27 cellular contexts compared by ENCODE assay signal in genomic region chr10:29576681-29577080, GRCh38. TPM values are rescaled to one million over a fixed set of nuclear protein-coding genes. Genes with fewer than 3 reads are reported as not detected.
DNase-seq lines count a peak whose midpoint lies in the region; ATAC-seq and TF ChIP-seq lines count a peak whose summit lies in the region.
"Had no signal": no experiment of that assay in that cellular context is flagged by ENCODE, and none has a peak within 500 bp of the region (broad histone marks: within the 10 kb centered on the region; RNA-seq: fewer than 3 reads in every experiment).

No MANE protein-coding gene starts in this region.

- CTCF ChIA-PET in activated CD8-positive, alpha-beta memory T cell treated with anti-CD3 and anti-CD28 coated beads, Interleukin-2, amount 10 ng/mL, durations not matched to agents 7 days and 5 days (lab: Charles Lee) = no interaction called here

- H3K27ac ChIP-seq in right cardiac atrium (ENCODE audit: low read length) = peak overlapping the region; percentile 26
- H3K27ac ChIP-seq in left ventricle myocardium inferior (replicated peaks) = no peak overlapping the region
- H3K27ac ChIP-seq in mesendoderm (ENCODE audit: low read depth, low read length) = no peak overlapping the region
- H3K27ac ChIP-seq in ovary = no peak overlapping the region
- H3K27ac ChIP-seq: PC-9, prostate gland, suprapubic skin had no signal

- no peak overlapping the region for H3K27ac Mint-ChIP-seq in activated CD8-positive, alpha-beta memory T cell treated with anti-CD3 and anti-CD28 coated beads, Interleukin-2, amount 10 ng/mL, durations not matched to agents 7 days and 5 days
- H3K27ac Mint-ChIP-seq: activated B cell treated with CpG ODN at 0.5 μM for 24 hours, memory B cell had no signal

- H2BK15ac ChIP-seq in mesendoderm (replicated peaks; ENCODE audit: low read depth) = no peak overlapping the region

- 89% methylated on average over 8 of the region's 8 CpGs for WGBS in right cardiac atrium
- no CpG with 5 or more reads among the region's 8 CpGs for WGBS in mesendoderm (ENCODE audit: extremely low coverage, insufficient coverage, low lambda C conversion rate)
- 85 to 91% (median 90%) methylated on average over 8 of the region's 8 CpGs for WGBS in ovary, 3 donors

- no peaks in the 10 kb centered on the region for H3K4me1 Mint-ChIP-seq in activated CD8-positive, alpha-beta memory T cell treated with anti-CD3 and anti-CD28 coated beads, Interleukin-2, amount 10 ng/mL, durations not matched to agents 7 days and 5 days
- H3K4me1 Mint-ChIP-seq: activated B cell treated with CpG ODN at 0.5 μM for 24 hours, memory B cell had no signal

- no peak overlapping the region for H3K4ac ChIP-seq in mesendoderm (ENCODE audit: low read depth, low read length)

- H3K79me1 ChIP-seq in mesendoderm (ENCODE audit: low read length) = peaks cover 5% of the 10 kb centered on the region

- H3K27me3 ChIP-seq in right cardiac atrium (ENCODE audit: control insufficient read depth, insufficient read depth) (no peaks in the 10 kb centered on the region), left ventricle myocardium inferior (ENCODE audit: low read depth) (no peaks in the 10 kb centered on the region), mesendoderm (ENCODE audit: insufficient read depth, low read length, poor library complexity) (no peaks in the 10 kb centered on the region), ovary (no peaks in the 10 kb centered on the region)
- H3K27me3 ChIP-seq: suprapubic skin had no signal

- TF ChIP-seq POLR2A in ovary (IDR thresholded peaks at IDR 0.05) = no peak

- no peak for DNase-seq in right cardiac atrium
- DNase-seq in left ventricle myocardium inferior = no peak
- DNase-seq in choroid plexus epithelial cell (ENCODE audit: low read depth) = peak; percentile 30
- peak; percentile 34 for DNase-seq in mesendoderm
- DNase-seq in dedifferentiated amniotic fluid mesenchymal stem cell (ENCODE audit: extremely low spot score) = no peak
- DNase-seq in ovary = no peak
- no peak for DNase-seq in activated CD8-positive, alpha-beta memory T cell treated with anti-CD3 and anti-CD28 coated beads, Interleukin-2, amount 10 ng/mL, durations not matched to agents 7 days and 5 days
- DNase-seq in foreskin melanocyte = no peak
- DNase-seq: activated B cell treated with CpG ODN at 0.5 μM for 24 hours; activated CD4-positive, alpha-beta T cell treated with anti-CD3 and anti-CD28 coated beads, Interleukin-2, amount 50 U/mL, for 1 hour; activated naive CD4-positive, alpha-beta T cell treated with Interleukin-2 at 50 U/mL for 16 hours; activated T-cell treated with anti-CD3 and anti-CD28 coated beads, Interleukin-2, amount 50 U/mL, for 48 hours; CD4-positive, CD25-positive, alpha-beta regulatory T cell; dermis blood vessel endothelial cell; head of caudate nucleus; NCI-H1092; NCI-H1694 treated with DMSO at 0.1 percent for 48 hours; NCI-H526; NK-92 treated with Interleukin-12 subunit alpha and Interleukin-12 subunit beta, amount 100 ng/mL, for 24 hours; Right ventricle myocardium superior; stimulated activated naive CD4-positive, alpha-beta T cell; SW 1271 had no signal

- TF ChIP-seq EP300 in ovary (IDR thresholded peaks at IDR 0.05) = no peak

- H3K9me3 ChIP-seq in right cardiac atrium (ENCODE audit: control insufficient read depth, low read length) (no peaks in the 10 kb centered on the region), left ventricle myocardium inferior (replicated peaks) (no peaks in the 10 kb centered on the region), ovary (no peaks in the 10 kb centered on the region)
- H3K9me3 ChIP-seq: prostate gland, suprapubic skin had no signal

- H3K23ac ChIP-seq in mesendoderm (ENCODE audit: low read length) = no peak overlapping the region

- H3K27me3 Mint-ChIP-seq in activated CD8-positive, alpha-beta memory T cell treated with anti-CD3 and anti-CD28 coated beads, Interleukin-2, amount 10 ng/mL, durations not matched to agents 7 days and 5 days = no peaks in the 10 kb centered on the region
- H3K27me3 Mint-ChIP-seq: activated B cell treated with CpG ODN at 0.5 μM for 24 hours; CD4-positive, CD25-positive, alpha-beta regulatory T cell had no signal

- no peak overlapping the region for H3K56ac ChIP-seq in mesendoderm (ENCODE audit: low read length)

- intact Hi-C loops in right cardiac atrium (cut with DNase I) (no loop called here), left ventricle myocardium inferior (cut with micrococcal nuclease) (no loop called here), ovary (cut with DNase I) (no loop called here)

- H2AK5ac ChIP-seq in mesendoderm (ENCODE audit: low read length) = no peak overlapping the region

- H3K4me1 ChIP-seq in right cardiac atrium (ENCODE audit: control insufficient read depth, insufficient read depth, low read length) (no peaks in the 10 kb centered on the region), left ventricle myocardium inferior (peaks cover 45% of the 10 kb centered on the region), mesendoderm (ENCODE audit: control insufficient read depth, low read depth, low read length) (no peaks in the 10 kb centered on the region), ovary (ENCODE audit: insufficient read depth) (no peaks in the 10 kb centered on the region)
- H3K4me1 ChIP-seq: prostate gland, suprapubic skin had no signal

- H3K4me3 ChIP-seq in right cardiac atrium (ENCODE audit: low read length) = no peak overlapping the region
- H3K4me3 ChIP-seq in left ventricle myocardium inferior = no peak overlapping the region
- H3K4me3 ChIP-seq in choroid plexus epithelial cell (ENCODE audit: low read depth, low read length) = no peak overlapping the region
- no peak overlapping the region for H3K4me3 ChIP-seq in mesendoderm (ENCODE audit: low read length)
- no peak overlapping the region for H3K4me3 ChIP-seq in ovary
- H3K4me3 ChIP-seq: GM12878, PC-9, prostate gland, suprapubic skin had no signal

- no peaks in the 10 kb centered on the region for H3K9me3 Mint-ChIP-seq in activated CD8-positive, alpha-beta memory T cell treated with anti-CD3 and anti-CD28 coated beads, Interleukin-2, amount 10 ng/mL, durations not matched to agents 7 days and 5 days (ENCODE audit: low read depth)
- H3K9me3 Mint-ChIP-seq: activated B cell treated with CpG ODN at 0.5 μM for 24 hours; CD4-positive, CD25-positive, alpha-beta regulatory T cell; memory B cell had no signal

- H3K79me2 ChIP-seq in mesendoderm (ENCODE audit: control insufficient read depth, insufficient read depth, low read length) = no peaks in the 10 kb centered on the region

- no peak overlapping the region for H4K8ac ChIP-seq in mesendoderm (ENCODE audit: low read depth, low read length)

- TF ChIP-seq CTCF in left ventricle myocardium inferior (IDR thresholded peaks at IDR 0.05; ENCODE audit: borderline replicate concordance) (no peak), choroid plexus epithelial cell (conservative IDR thresholded peaks at IDR 0.05; ENCODE audit: low read depth, low read length) (no peak), ovary (IDR thresholded peaks at IDR 0.05) (no peak)

- no peak overlapping the region for H2BK5ac ChIP-seq in mesendoderm (ENCODE audit: low read length)

- H3K36me3 Mint-ChIP-seq in activated CD8-positive, alpha-beta memory T cell treated with anti-CD3 and anti-CD28 coated beads, Interleukin-2, amount 10 ng/mL, durations not matched to agents 7 days and 5 days = no peaks in the 10 kb centered on the region
- H3K36me3 Mint-ChIP-seq: memory B cell had no signal

- no peak overlapping the region for H3K4me2 ChIP-seq in mesendoderm (ENCODE audit: low read length)
- H3K4me2 ChIP-seq: PC-9 had no signal

- no peak for ATAC-seq in right cardiac atrium
- ATAC-seq in activated CD8-positive, alpha-beta memory T cell treated with anti-CD3 and anti-CD28 coated beads, Interleukin-2, amount 10 ng/mL, durations not matched to agents 7 days and 5 days = no peak
- ATAC-seq: GM12878 had no signal

- H3K36me3 ChIP-seq in left ventricle myocardium inferior (no peaks in the 10 kb centered on the region), mesendoderm (ENCODE audit: control insufficient read depth, insufficient read depth, low read length) (no peaks in the 10 kb centered on the region), ovary (no peaks in the 10 kb centered on the region)
- H3K36me3 ChIP-seq: prostate gland, suprapubic skin had no signal

- no peak overlapping the region for H2BK120ac ChIP-seq in mesendoderm (ENCODE audit: low read depth, low read length)

- H3K9ac ChIP-seq in mesendoderm (ENCODE audit: low read length) = no peak overlapping the region

- no peak overlapping the region for H4K5ac ChIP-seq in mesendoderm (ENCODE audit: low read length)

- no peak overlapping the region for H3K18ac ChIP-seq in mesendoderm (ENCODE audit: low read length)

- no peak overlapping the region for H3K4me3 Mint-ChIP-seq in activated CD8-positive, alpha-beta memory T cell treated with anti-CD3 and anti-CD28 coated beads, Interleukin-2, amount 10 ng/mL, durations not matched to agents 7 days and 5 days
- H3K4me3 Mint-ChIP-seq: activated B cell treated with CpG ODN at 0.5 μM for 24 hours, memory B cell had no signal

RNA-seq across cellular contexts. Expression of gene SVIL, which starts 58.1 kb away (rescaled TPM):
- total RNA-seq in right cardiac atrium = 100 to 1,000 TPM; 254 to 374 (median 287) TPM
- 106 TPM for polyA plus RNA-seq in right cardiac atrium
- 403 TPM for total RNA-seq in left ventricle myocardium inferior
- 15.3 TPM for polyA plus RNA-seq in mesendoderm (2013, experiment 1 of 2)
- polyA plus RNA-seq in mesendoderm (2013, experiment 2 of 2) = 15.0 TPM
- total RNA-seq in ovary = 100 to 1,000 TPM in 5 of 7 donors, 10 to 100 TPM in 2; 49.9 to 225 (median 174) TPM
- 100 to 1,000 TPM in 1 of 2 donors, 10 to 100 TPM in 1; 52.9 to 107 TPM for polyA plus RNA-seq in ovary
- 1 to 10 TPM; 1.0 to 3.7 TPM for total RNA-seq in activated CD8-positive, alpha-beta memory T cell treated with anti-CD3 and anti-CD28 coated beads, Interleukin-2, amount 10 ng/mL, durations not matched to agents 7 days and 5 days

Comparison
In these comparisons a context has a peak if more than half of its experiments do, and no peak if none do; other contexts are left out.
1. DNase-seq: peak in choroid plexus epithelial cell (single experiment) and mesendoderm (single experiment); none in right cardiac atrium (0 of 3), left ventricle myocardium inferior (single experiment), dedifferentiated amniotic fluid mesenchymal stem cell (single experiment), ovary (0 of 5), activated CD8-positive, alpha-beta memory T cell treated with anti-CD3 and anti-CD28 coated beads, Interleukin-2, amount 10 ng/mL, durations not matched to agents 7 days and 5 days (single experiment) and foreskin melanocyte (single experiment).
2. RNA of gene SVIL, which starts 58.1 kb away (total RNA-seq): 403 TPM in left ventricle myocardium inferior (single experiment), 254 to 374 TPM in right cardiac atrium and 49.9 to 225 TPM in ovary; 1.0 to 3.7 TPM in activated CD8-positive, alpha-beta memory T cell treated with anti-CD3 and anti-CD28 coated beads, Interleukin-2, amount 10 ng/mL, durations not matched to agents 7 days and 5 days; every median in the first group is over 10 times any median in the second.